In the genomic region with DNA sequence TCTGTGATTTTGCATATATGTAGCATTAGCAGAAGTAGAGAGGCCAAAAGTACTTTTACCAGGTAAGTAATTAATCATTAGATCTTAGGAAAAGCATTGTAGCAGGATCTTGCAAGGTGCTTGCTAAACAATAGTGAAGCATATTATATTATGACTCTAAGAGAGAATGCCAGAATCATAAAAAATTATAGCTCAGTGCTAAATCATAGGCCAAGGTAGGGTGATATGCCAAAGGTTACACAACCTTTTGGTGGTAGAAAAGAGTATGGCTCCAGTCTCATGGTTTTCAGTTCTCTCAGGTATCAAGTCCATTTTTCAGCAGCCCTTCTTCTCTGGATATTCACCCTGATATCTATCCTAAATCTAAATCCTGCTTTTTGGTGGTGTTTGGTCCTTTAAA, we compare ENCODE assay signal across 35 cellular contexts.
"Had no signal": no experiment of that assay in that cellular context is flagged by ENCODE, and none has a peak within 500 bp of the region (broad histone marks: within the 10 kb centered on the region; RNA-seq: fewer than 3 reads in every experiment).

No MANE protein-coding gene starts in this region.

- H3K9me3 ChIP-seq: MG63 had no signal

- H3K4me3 ChIP-seq: MG63 had no signal

- H3K27me3 ChIP-seq: MG63 had no signal

- DNase-seq: Karpas-422, Kasumi-1, KBM-7, KG1, MG63, MM.1S, MV-4-11, NCI-H1048, NCI-H1092, NCI-H1092 treated with DMSO at 0.1 percent for 48 hours, NCI-H1105, NCI-H1105 treated with DMSO at 0.1 percent for 48 hours, NCI-H1417, NCI-H1417 treated with DMSO at 0.1 percent for 48 hours, NCI-H1436, NCI-H1436 treated with DMSO at 0.1 percent for 48 hours, NCI-H146, NCI-H1694, NCI-H1694 treated with DMSO at 0.1 percent for 48 hours, NCI-H187, NCI-H187 treated with DMSO at 0.1 percent for 48 hours, NCI-H1930, NCI-H2029, NCI-H2029 treated with DMSO at 0.1 percent for 48 hours, NCI-H2081, NCI-H2081 treated with DMSO at 0.1 percent for 48 hours, NCI-H2107, NCI-H2171, NCI-H2171 treated with DMSO at 0.1 percent for 48 hours, NCI-H2227 treated with DMSO at 0.1 percent for 48 hours, NCI-H226, NCI-H345, NCI-H446, NCI-H446 treated with DMSO at 0.1 percent for 48 hours had no signal

- H3K27ac ChIP-seq: KMS-11 had no signal

- H3K36me3 ChIP-seq: MG63 had no signal
